ENCODE assay signal across 10 cellular contexts in genomic region chr12:68189766-68190700, GRCh38. TPM values are rescaled to one million over a fixed set of nuclear protein-coding genes. Genes with fewer than 3 reads are reported as not detected.
A peak's percentile ranks its signal among the peaks of the same experiment; 100 is the strongest.
DNase-seq lines count a peak whose midpoint lies in the region; ATAC-seq and TF ChIP-seq lines count a peak whose summit lies in the region.
"Had no signal": no experiment of that assay in that cellular context is flagged by ENCODE, and none has a peak within 500 bp of the region (broad histone marks: within the 10 kb centered on the region; RNA-seq: fewer than 3 reads in every experiment).

No MANE protein-coding gene starts in this region.

- ATAC-seq in stimulated activated naive CD8-positive, alpha-beta T cell treated with anti-CD3 and anti-CD28 coated beads, Interleukin-15, amount 100 ng/mL, for 72 hours: peak; percentile 92
- ATAC-seq in GM18909 (IDR thresholded peaks at IDR 0.05; ENCODE audit: poor library complexity, unreplicated experiment): no peak

- H3K4me1 ChIP-seq in hepatocyte (ENCODE audit: insufficient read depth): no peaks in the 10 kb centered on the region
- H3K4me1 ChIP-seq in prostate gland (replicated peaks): no peaks in the 10 kb centered on the region

- peak overlapping the region; percentile 65 for H3K27ac Mint-ChIP-seq in activated CD4-positive, alpha-beta memory T cell treated with anti-CD3 and anti-CD28 coated beads, Interleukin-2, amount 10 ng/mL, durations not matched to agents 7 days and 5 days
- peak overlapping the region; percentile 42 to 96 for H3K27ac Mint-ChIP-seq in stimulated activated naive CD8-positive, alpha-beta T cell treated with anti-CD3 and anti-CD28 coated beads, Interleukin-15, amount 100 ng/mL, for 72 hours

- POLR2A ChIA-PET in activated CD4-positive, alpha-beta memory T cell treated with anti-CD3 and anti-CD28 coated beads, Interleukin-2, amount 10 ng/mL, durations not matched to agents 7 days and 5 days (lab: Charles Lee): interaction anchor here (1.0 to 1.5 kb wide), 6 partner anchors 9 to 185 kb away, joined by 3 to 6 read pairs (median 4); no protein-coding TSS in a partner anchor

- no peaks in the 10 kb centered on the region for H3K27me3 ChIP-seq in hepatocyte
- H3K27me3 ChIP-seq in prostate gland (replicated peaks; ENCODE audit: insufficient read depth): no peaks in the 10 kb centered on the region

- peaks cover 3% of the 10 kb centered on the region for H3K9me3 Mint-ChIP-seq in activated CD4-positive, alpha-beta memory T cell treated with anti-CD3 and anti-CD28 coated beads, Interleukin-2, amount 10 ng/mL, durations not matched to agents 7 days and 5 days
- H3K9me3 Mint-ChIP-seq in stimulated activated naive CD8-positive, alpha-beta T cell treated with anti-CD3 and anti-CD28 coated beads, Interleukin-15, amount 100 ng/mL, for 72 hours: peaks cover 0 to 17% of the 10 kb centered on the region in 2 donors

- CTCF ChIA-PET in activated CD4-positive, alpha-beta memory T cell treated with anti-CD3 and anti-CD28 coated beads, Interleukin-2, amount 10 ng/mL, durations not matched to agents 7 days and 5 days (lab: Charles Lee): interaction anchor here (1.0 to 3.2 kb wide), 6 partner anchors 9 to 150 kb away, joined by 3 to 7 read pairs (median 4); no protein-coding TSS in a partner anchor

- no peaks in the 10 kb centered on the region for H3K36me3 ChIP-seq in hepatocyte (replicated peaks; ENCODE audit: insufficient read depth, low read depth)
- H3K36me3 ChIP-seq in prostate gland: no peaks in the 10 kb centered on the region

- no peak overlapping the region for H3K27ac ChIP-seq in hepatocyte
- no peak overlapping the region for H3K27ac ChIP-seq in prostate gland

- H2AFZ ChIP-seq in hepatocyte: no peak overlapping the region

- H3K4me3 ChIP-seq in fibroblast of the aortic adventitia (ENCODE audit: low read depth, low read length) (no peak overlapping the region), hepatocyte (no peak overlapping the region), prostate gland (no peak overlapping the region)

- no peaks in the 10 kb centered on the region for H3K36me3 Mint-ChIP-seq in activated CD4-positive, alpha-beta memory T cell treated with anti-CD3 and anti-CD28 coated beads, Interleukin-2, amount 10 ng/mL, durations not matched to agents 7 days and 5 days (ENCODE audit: low read depth)

- peaks cover 31% of the 10 kb centered on the region for H3K27me3 Mint-ChIP-seq in activated CD4-positive, alpha-beta memory T cell treated with anti-CD3 and anti-CD28 coated beads, Interleukin-2, amount 10 ng/mL, durations not matched to agents 7 days and 5 days
- no peaks in the 10 kb centered on the region for H3K27me3 Mint-ChIP-seq in stimulated activated naive CD8-positive, alpha-beta T cell treated with anti-CD3 and anti-CD28 coated beads, Interleukin-15, amount 100 ng/mL, for 72 hours

- intact Hi-C loops in prostate gland (cut with DNase I): no loop called here

- H3K4me2 ChIP-seq in hepatocyte: no peak overlapping the region

- TF ChIP-seq CTCF in fibroblast of the aortic adventitia (IDR thresholded peaks at IDR 0.05; ENCODE audit: insufficient read depth, low read length): no peak
- TF ChIP-seq CTCF in hepatocyte (IDR thresholded peaks at IDR 0.05; ENCODE audit: poor library complexity): no peak
- TF ChIP-seq CTCF in prostate gland (IDR thresholded peaks at IDR 0.05): no peak

- DNase-seq in activated T-cell treated with anti-CD3 and anti-CD28 coated beads for 4 hours: peak; percentile 32
- no peak for DNase-seq in activated T-cell treated with anti-CD3 and anti-CD28 coated beads, Interleukin-2, amount 50 U/mL, for 48 hours
- DNase-seq in activated CD4-positive, alpha-beta memory T cell treated with anti-CD3 and anti-CD28 coated beads, Interleukin-2, amount 10 ng/mL, durations not matched to agents 7 days and 5 days: peak; percentile 47
- DNase-seq in fibroblast of the aortic adventitia (ENCODE audit: low read depth): peak; percentile 28
- DNase-seq in stimulated activated naive CD8-positive, alpha-beta T cell treated with anti-CD3 and anti-CD28 coated beads, Interleukin-15, amount 100 ng/mL, for 72 hours: peak; percentile 26 to 60
- no peak for DNase-seq in hepatocyte (ENCODE audit: low spot score)
- DNase-seq in prostate gland (ENCODE audit: low spot score): no peak

- H3K9me3 ChIP-seq in hepatocyte (ENCODE audit: low read depth) (no peaks in the 10 kb centered on the region), prostate gland (no peaks in the 10 kb centered on the region)

- TF ChIP-seq POLR2A in prostate gland (IDR thresholded peaks at IDR 0.05): no peak

- no peak overlapping the region for H3K4me3 Mint-ChIP-seq in activated CD4-positive, alpha-beta memory T cell treated with anti-CD3 and anti-CD28 coated beads, Interleukin-2, amount 10 ng/mL, durations not matched to agents 7 days and 5 days
- peak overlapping the region; percentile 30 to 74 for H3K4me3 Mint-ChIP-seq in stimulated activated naive CD8-positive, alpha-beta T cell treated with anti-CD3 and anti-CD28 coated beads, Interleukin-15, amount 100 ng/mL, for 72 hours

- no peaks in the 10 kb centered on the region for H3K79me2 ChIP-seq in hepatocyte

- H3K9me2 ChIP-seq in hepatocyte (replicated peaks; ENCODE audit: insufficient read depth): no peaks in the 10 kb centered on the region

- H3K4me1 Mint-ChIP-seq in activated CD4-positive, alpha-beta memory T cell treated with anti-CD3 and anti-CD28 coated beads, Interleukin-2, amount 10 ng/mL, durations not matched to agents 7 days and 5 days: peaks cover 24% of the 10 kb centered on the region
- H3K4me1 Mint-ChIP-seq in stimulated activated naive CD8-positive, alpha-beta T cell treated with anti-CD3 and anti-CD28 coated beads, Interleukin-15, amount 100 ng/mL, for 72 hours: peaks cover 56% of the 10 kb centered on the region

- H4K20me1 ChIP-seq in hepatocyte (ENCODE audit: insufficient read depth, poor library complexity, severe bottlenecking): no peaks in the 10 kb centered on the region

- WGBS in hepatocyte (ENCODE audit: low lambda C conversion rate, missing lambda C conversion rate): 87% methylated on average over 4 of the region's 4 CpGs
- WGBS in prostate gland: 91% methylated on average over 4 of the region's 4 CpGs

RNA-seq across cellular contexts. Expression of gene IFNG, which starts 30.5 kb away (rescaled TPM):
- 10 to 100 TPM; 22.0 to 25.0 TPM for total RNA-seq in activated CD4-positive, alpha-beta memory T cell treated with anti-CD3 and anti-CD28 coated beads, Interleukin-2, amount 10 ng/mL, durations not matched to agents 7 days and 5 days
- total RNA-seq in fibroblast of the aortic adventitia (ENCODE audit: low replicate concordance): not detected in 2 replicates
- not detected in 2 replicates for total RNA-seq in hepatocyte
- polyA plus RNA-seq in hepatocyte: not detected in 2 replicates
- total RNA-seq in prostate gland: not detected
- total RNA-seq: NCI-H460, temporal lobe had no signal

RNA-seq across cellular contexts. Expression of gene IL26, which starts 35.6 kb away (rescaled TPM):
- total RNA-seq in activated CD4-positive, alpha-beta memory T cell treated with anti-CD3 and anti-CD28 coated beads, Interleukin-2, amount 10 ng/mL, durations not matched to agents 7 days and 5 days: 1 to 10 TPM; 2.3 to 3.3 TPM
- total RNA-seq in fibroblast of the aortic adventitia (ENCODE audit: low replicate concordance): not detected in 2 replicates
- not detected in 2 replicates for total RNA-seq in hepatocyte
- polyA plus RNA-seq in hepatocyte: not detected in 2 replicates
- total RNA-seq in prostate gland: not detected
- total RNA-seq: NCI-H460, temporal lobe had no signal

Comparison
In these comparisons a context has a peak if more than half of its experiments do, and no peak if none do; other contexts are left out.
1. DNase-seq: peak in activated T-cell treated with anti-CD3 and anti-CD28 coated beads for 4 hours (single experiment), activated CD4-positive, alpha-beta memory T cell treated with anti-CD3 and anti-CD28 coated beads, Interleukin-2, amount 10 ng/mL, durations not matched to agents 7 days and 5 days (single experiment), fibroblast of the aortic adventitia (single experiment) and stimulated activated naive CD8-positive, alpha-beta T cell treated with anti-CD3 and anti-CD28 coated beads, Interleukin-15, amount 100 ng/mL, for 72 hours (2 of 2); none in activated T-cell treated with anti-CD3 and anti-CD28 coated beads, Interleukin-2, amount 50 U/mL, for 48 hours (0 of 2), hepatocyte (single experiment) and prostate gland (single experiment).
2. RNA of gene IFNG, which starts 30.5 kb away (total RNA-seq): 22.0 to 25.0 TPM in activated CD4-positive, alpha-beta memory T cell treated with anti-CD3 and anti-CD28 coated beads, Interleukin-2, amount 10 ng/mL, durations not matched to agents 7 days and 5 days; not detected in fibroblast of the aortic adventitia, not detected in hepatocyte and not detected in prostate gland; every median in the first group is over 10 times any median in the second.